ENCODE assay signal across 1 cellular context in genomic region chr20:17531537-17532025, GRCh38.
TF ChIP-seq lines count a peak whose summit lies in the region.

No MANE protein-coding gene starts in this region.

TF ChIP-seq in SK-N-SH treated with all-trans-retinoic acid at 6 μM for 48 hours, 23 proteins besides CTCF, POLR2A, EP300 and RAD21 (continued from another document):
- TF ChIP-seq PATZ1 (CRISPR knock-in tag; IDR thresholded peaks at IDR 0.05; ENCODE audit: borderline replicate concordance) = no peak
- no peak for TF ChIP-seq ZC3H10 (CRISPR knock-in tag; IDR thresholded peaks at IDR 0.05)
- TF ChIP-seq CSDC2 (CRISPR knock-in tag; IDR thresholded peaks at IDR 0.05) = no peak
- TF ChIP-seq ZFP3 (CRISPR knock-in tag; IDR thresholded peaks at IDR 0.05) = no peak
- TF ChIP-seq OSR1 (CRISPR knock-in tag; IDR thresholded peaks at IDR 0.05) = no peak
- no peak for TF ChIP-seq ZNF70 (CRISPR knock-in tag; IDR thresholded peaks at IDR 0.05)
- no peak for TF ChIP-seq GLIS3 (CRISPR knock-in tag; IDR thresholded peaks at IDR 0.05)
- TF ChIP-seq ZNF565 (CRISPR knock-in tag; conservative IDR thresholded peaks at IDR 0.05; ENCODE audit: low read depth) = no peak
- TF ChIP-seq POU6F1 (CRISPR knock-in tag; IDR thresholded peaks at IDR 0.05; ENCODE audit: borderline replicate concordance, low read depth) = no peak
